Comparison of ENCODE assay signal across 15 cellular contexts in genomic region chr2:866887-867286, GRCh38.
DNase-seq lines count a peak whose midpoint lies in the region; ATAC-seq and TF ChIP-seq lines count a peak whose summit lies in the region.
"Had no signal": no experiment of that assay in that cellular context is flagged by ENCODE, and none has a peak within 500 bp of the region (broad histone marks: within the 10 kb centered on the region; RNA-seq: fewer than 3 reads in every experiment).

No MANE protein-coding gene starts in this region.

- no peaks in the 10 kb centered on the region for H3K36me3 ChIP-seq in mucosa of descending colon (ENCODE audit: low read depth)

- no peaks in the 10 kb centered on the region for H3K36me3 Mint-ChIP-seq in T-helper 17 cell (ENCODE audit: low read depth)
- H3K36me3 Mint-ChIP-seq: IgD-negative memory B cell had no signal

- H3K4me3 ChIP-seq in mucosa of descending colon = no peak overlapping the region

- in situ Hi-C loops in KBM-7 (cut with MboI; ENCODE audit: low pct_unique_long_range_greater_than_20kb, low sequenced_read_pairs) = no loop called here

- peak overlapping the region; percentile 66 for H3K27ac Mint-ChIP-seq in T-helper 17 cell
- H3K27ac Mint-ChIP-seq: IgD-negative memory B cell had no signal

- peaks cover 20% of the 10 kb centered on the region for H3K4me1 Mint-ChIP-seq in T-helper 17 cell

- ATAC-seq in T-helper 17 cell (no peak), mucosa of descending colon (peak; percentile 16)
- ATAC-seq: PC-3 had no signal

- H3K4me3 Mint-ChIP-seq in T-helper 17 cell = no peak overlapping the region
- H3K4me3 Mint-ChIP-seq: IgD-negative memory B cell had no signal

- no peaks in the 10 kb centered on the region for H3K4me1 ChIP-seq in mucosa of descending colon (ENCODE audit: low read depth)

- peaks cover 40% of the 10 kb centered on the region for H3K27me3 Mint-ChIP-seq in T-helper 17 cell

- intact Hi-C loops in mucosa of descending colon (cut with DNase I, micrococcal nuclease) = no loop called here

- DNase-seq in activated effector memory CD4-positive, alpha-beta T cell treated with anti-CD3 and anti-CD28 coated beads, Interleukin-2, amount 50 U/mL, for 16 hours = peak; percentile 33
- DNase-seq in activated effector memory CD4-positive, alpha-beta T cell treated with Interleukin-2 at 50 U/mL for 16 hours = no peak
- no peak for DNase-seq in T-helper 17 cell
- DNase-seq in mucosa of descending colon = no peak
- no peak for DNase-seq in NCI-H510A (lab: John Stamatoyannopoulos, UW)
- no peak for DNase-seq in NCI-H1436 (lab: John Stamatoyannopoulos, UW)
- DNase-seq in HuH-7 (ENCODE audit: low spot score) = no peak
- DNase-seq in KBM-7 = no peak
- DNase-seq: 8988T, HCEC 1CT, NCI-H2171, NCI-H446 treated with DMSO at 0.1 percent for 48 hours, NCI-H748 treated with DMSO at 0.1 percent for 48 hours, PC-3 had no signal

- H3K9me3 ChIP-seq in T-helper 17 cell (ENCODE audit: control insufficient read depth, low read length, poor library complexity, severe bottlenecking) (no peaks in the 10 kb centered on the region), mucosa of descending colon (no peaks in the 10 kb centered on the region)

- no peak for TF ChIP-seq CTCF in mucosa of descending colon (IDR thresholded peaks at IDR 0.05)
